Comparison of ENCODE assay signal across 8 cellular contexts in genomic region chr3:130480736-130481135, GRCh38. TPM values are rescaled to one million over a fixed set of nuclear protein-coding genes. Genes with fewer than 3 reads are reported as not detected.
DNase-seq lines count a peak whose midpoint lies in the region; ATAC-seq, FAIRE-seq and TF ChIP-seq lines count a peak whose summit lies in the region.

No MANE protein-coding gene starts in this region.

- no peak overlapping the region for H3K4me3 ChIP-seq in BJ (ENCODE audit: low read depth, low read length)
- no peak overlapping the region for H3K4me3 ChIP-seq in IMR-90 (ENCODE audit: insufficient read depth, low read depth, low read length)
- H3K4me3 ChIP-seq in brain microvascular endothelial cell (ENCODE audit: low read depth, low read length), result no peak overlapping the region
- H3K4me3 ChIP-seq in liver (ENCODE audit: low read depth in 1 of 3, low read length in 3 of 3), result no peak overlapping the region
- H3K4me3 ChIP-seq in Karpas-422 (ENCODE audit: low read length), result no peak overlapping the region

- H3K9me3 ChIP-seq in IMR-90 (ENCODE audit: control insufficient read depth, insufficient read depth, low read length) (no peaks in the 10 kb centered on the region), liver (ENCODE audit: control insufficient read depth in 4 of 4, low read length in 3 of 4) (no peaks in the 10 kb centered on the region), Karpas-422 (ENCODE audit: low read length) (no peaks in the 10 kb centered on the region)

- no peak overlapping the region for H2AK5ac ChIP-seq in IMR-90 (ENCODE audit: low read depth, low read length)

- H2BK15ac ChIP-seq in IMR-90 (ENCODE audit: low read depth, low read length), result no peak overlapping the region

- no peaks in the 10 kb centered on the region for H4K20me1 ChIP-seq in IMR-90 (ENCODE audit: insufficient read depth, low read length)
- H4K20me1 ChIP-seq in Karpas-422 (ENCODE audit: insufficient read depth, low read depth, low read length), result no peaks in the 10 kb centered on the region

- H3K79me1 ChIP-seq in IMR-90 (ENCODE audit: low read depth in 1 of 2, low read length in 2 of 2), result no peaks in the 10 kb centered on the region

- no peak overlapping the region for H3K4me2 ChIP-seq in IMR-90 (ENCODE audit: low read depth, low read length)
- H3K4me2 ChIP-seq in Karpas-422 (ENCODE audit: low read depth, low read length, poor library complexity, severe bottlenecking), result no peak overlapping the region

- no peak overlapping the region for H3K27ac ChIP-seq in IMR-90 (ENCODE audit: insufficient read depth, low read length)
- H3K27ac ChIP-seq in brain microvascular endothelial cell, result no peak overlapping the region
- no peak overlapping the region for H3K27ac ChIP-seq in liver (ENCODE audit: low read depth in 1 of 2, low read length in 2 of 2)
- no peak overlapping the region for H3K27ac ChIP-seq in Karpas-422 (ENCODE audit: low read length)

- H3K14ac ChIP-seq in IMR-90 (replicated peaks; ENCODE audit: low read depth, low read length), result no peak overlapping the region

- ATAC-seq in IMR-90 (ENCODE audit: low read depth) (peak; percentile 65), GM19455 (IDR thresholded peaks at IDR 0.05; ENCODE audit: unreplicated experiment) (no peak)

- H2BK20ac ChIP-seq in IMR-90 (ENCODE audit: low read depth, low read length), result no peak overlapping the region

- H3K23ac ChIP-seq in IMR-90 (ENCODE audit: low read depth, low read length), result no peak overlapping the region

- DNase-seq in BJ (ENCODE audit: low read depth) (no peak), IMR-90 (peak; percentile 28), brain microvascular endothelial cell (peak; percentile 28), Karpas-422 (no peak), frontal cortex (ENCODE audit: low spot score in 2 of 2) (no peak)
- no peak for DNase-seq in stimulated activated naive CD4-positive, alpha-beta T cell (lab: John Stamatoyannopoulos, UW)

- no peak overlapping the region for H3K56ac ChIP-seq in IMR-90 (ENCODE audit: extremely low read depth, insufficient read depth, low read length)

- H3K27me3 ChIP-seq in BJ (ENCODE audit: control insufficient read depth, insufficient read depth, low read length), result no peaks in the 10 kb centered on the region
- H3K27me3 ChIP-seq in IMR-90 (ENCODE audit: control insufficient read depth, insufficient read depth, low read length), result no peaks in the 10 kb centered on the region
- H3K27me3 ChIP-seq in brain microvascular endothelial cell (replicated peaks), result no peaks in the 10 kb centered on the region
- peaks cover 0 to 2% (median 0%) of the 10 kb centered on the region in 4 donors for H3K27me3 ChIP-seq in liver (ENCODE audit: control insufficient read depth in 4 of 4, insufficient read depth in 4 of 4, low read length in 3 of 4)
- no peaks in the 10 kb centered on the region for H3K27me3 ChIP-seq in Karpas-422 (ENCODE audit: low read length)

- H3K9me1 ChIP-seq in IMR-90 (ENCODE audit: insufficient read depth, low read length), result no peaks in the 10 kb centered on the region

- TF ChIP-seq POLR2A in IMR-90 (IDR thresholded peaks at IDR 0.05; ENCODE audit: low read depth, low read length), result no peak

- BruUV-seq in IMR-90 (replicated peaks; lab: Mats Ljungman, UMichigan), result no TSS peak

- H4K91ac ChIP-seq in IMR-90 (ENCODE audit: insufficient read depth, low read depth, low read length), result no peak overlapping the region

- 0 out of 2 replicates have a peak, but pooled peaks have one; percentile 38 for TF ChIP-seq RAD21 in IMR-90 (IDR thresholded peaks at IDR 0.05; ENCODE audit: low read length)
- peak; percentile 60 to 71 for TF ChIP-seq RAD21 in liver (IDR thresholded peaks at IDR 0.05)

- no peak overlapping the region for H3K4ac ChIP-seq in IMR-90 (ENCODE audit: low read depth, low read length)

- no peak overlapping the region for H3K18ac ChIP-seq in IMR-90 (ENCODE audit: low read depth, low read length)

- H2AFZ ChIP-seq in IMR-90 (replicated peaks; ENCODE audit: low read length, poor library complexity), result no peak overlapping the region
- no peak overlapping the region for H2AFZ ChIP-seq in Karpas-422 (ENCODE audit: low read length)

- no peaks in the 10 kb centered on the region for H3K9me2 ChIP-seq in Karpas-422 (replicated peaks; ENCODE audit: insufficient read depth, low read length)

- H3K4me1 ChIP-seq in IMR-90 (ENCODE audit: control insufficient read depth, insufficient read depth, low read length) (no peaks in the 10 kb centered on the region), liver (ENCODE audit: control insufficient read depth in 4 of 4, insufficient read depth in 4 of 4, low read length in 3 of 4) (no peaks in the 10 kb centered on the region), Karpas-422 (ENCODE audit: low read length) (no peaks in the 10 kb centered on the region)

- H3K79me2 ChIP-seq in Karpas-422 (ENCODE audit: low read length), result no peaks in the 10 kb centered on the region

- FAIRE-seq in frontal cortex (lab: Jason Lieb, UNC), result no peak

- in situ Hi-C loops in IMR-90 (cut with MboI; ENCODE audit: low sequenced_read_pairs), result no loop called here
- in situ Hi-C loops in brain microvascular endothelial cell (cut with HindIII; ENCODE audit: low pct_ligation_motif_present, low sequenced_read_pairs), result no loop called here

- no peak overlapping the region for H4K5ac ChIP-seq in IMR-90 (ENCODE audit: low read depth, low read length)

- no peaks in the 10 kb centered on the region for H3K36me3 ChIP-seq in BJ (ENCODE audit: control insufficient read depth, insufficient read depth, low read length)
- no peaks in the 10 kb centered on the region for H3K36me3 ChIP-seq in IMR-90 (ENCODE audit: control insufficient read depth, insufficient read depth, low read length)
- H3K36me3 ChIP-seq in brain microvascular endothelial cell (replicated peaks), result no peaks in the 10 kb centered on the region
- no peaks in the 10 kb centered on the region for H3K36me3 ChIP-seq in liver (ENCODE audit: control insufficient read depth in 4 of 4, insufficient read depth in 3 of 4, low read depth in 1 of 4, low read length in 3 of 4)
- no peaks in the 10 kb centered on the region for H3K36me3 ChIP-seq in Karpas-422 (ENCODE audit: insufficient read depth, low read length)

- H3K9ac ChIP-seq in IMR-90 (ENCODE audit: low read depth, low read length) (no peak overlapping the region), liver (ENCODE audit: low read depth in 1 of 2, low read length in 2 of 2) (no peak overlapping the region), Karpas-422 (ENCODE audit: low read length) (no peak overlapping the region)

- TF ChIP-seq CTCF in BJ (IDR thresholded peaks at IDR 0.05; ENCODE audit: insufficient read depth, low read depth, low read length) (peak; percentile 50), IMR-90 (conservative IDR thresholded peaks at IDR 0.05; ENCODE audit: low read depth, low read length) (peak; percentile 36), brain microvascular endothelial cell (IDR thresholded peaks at IDR 0.05; ENCODE audit: low read depth, low read length, missing control alignments) (peak; percentile 14), liver (IDR thresholded peaks at IDR 0.05; ENCODE audit: low read depth, low read length, missing input control) (peak; percentile 18)

- POLR2A ChIA-PET in BJ (lab: Charles Lee) (no interaction called here), IMR-90 (lab: Charles Lee; ENCODE audit: unreplicated experiment) (interaction anchor here (0.6 kb wide), 1 partner anchor 304 kb away, joined by 7 read pairs; no protein-coding TSS in a partner anchor)

- no peak overlapping the region for H4K8ac ChIP-seq in IMR-90 (ENCODE audit: low read depth in 2 of 2, low read length in 2 of 2)

- CTCF ChIA-PET in BJ (lab: Yijun Ruan, JAX), result interaction anchor here (0.6 to 1.5 kb wide), 3 partner anchors 10 to 413 kb away, joined by 3 to 5 read pairs (median 3); partner anchors contain the start of gene ATP2C1
- CTCF ChIA-PET in IMR-90 (lab: Yijun Ruan, JAX), result interaction anchor here (0.9 to 1.2 kb wide), 2 partner anchors 23 to 96 kb away, joined by 3 to 4 read pairs; no protein-coding TSS in a partner anchor

- WGBS in IMR-90 (ENCODE audit: extremely low coverage in 2 of 2, insufficient read length in 1 of 2), 2 experiments, result no CpG with 5 or more reads among the region's 4 CpGs
- 20% methylated on average over 4 of the region's 4 CpGs for WGBS in liver

- dilution Hi-C loops in IMR-90 (cut with HindIII; ENCODE audit: low sequenced_read_pairs, unreplicated experiment), result no loop called here

- H2AK9ac ChIP-seq in IMR-90 (replicated peaks; ENCODE audit: low read depth, low read length, poor library complexity), result no peak overlapping the region

- no peak overlapping the region for H2BK5ac ChIP-seq in IMR-90 (ENCODE audit: low read depth, low read length, poor library complexity, severe bottlenecking)

- H2BK120ac ChIP-seq in IMR-90 (ENCODE audit: low read depth, low read length), result no peak overlapping the region

- intact Hi-C loops in IMR-90 (cut with micrococcal nuclease), result loop anchor here (1.0 to 10.0 kb wide), 2 partner anchors 264 to 413 kb away; partner anchors contain the start of gene PIK3R4

TF ChIP-seq in IMR-90, 13 proteins besides CTCF, POLR2A, EP300 and RAD21 (continues in another document):
- TF ChIP-seq BHLHE40 (IDR thresholded peaks at IDR 0.05; ENCODE audit: low read depth, low read length) (no peak), MAZ (IDR thresholded peaks at IDR 0.05; ENCODE audit: borderline replicate concordance, low read depth, low read length) (no peak), SMC3 (IDR thresholded peaks at IDR 0.05; ENCODE audit: low read depth, low read length) (no peak), MXI1 (IDR thresholded peaks at IDR 0.05; ENCODE audit: borderline replicate concordance, low read depth, low read length) (no peak), CEBPB (IDR thresholded peaks at IDR 0.05; ENCODE audit: low read depth, low read length) (no peak), RFX5 (IDR thresholded peaks at IDR 0.05; ENCODE audit: low read depth, low read length) (no peak)

TF ChIP-seq in liver, 16 proteins besides CTCF, POLR2A, EP300 and RAD21 (continues in another document):
- no peak for TF ChIP-seq FOXA2 (IDR thresholded peaks at IDR 0.05)
- TF ChIP-seq TAF1 (conservative IDR thresholded peaks at IDR 0.05), result no peak
- TF ChIP-seq NR2F2 (IDR thresholded peaks at IDR 0.05), result no peak
- TF ChIP-seq EGR1 (IDR thresholded peaks at IDR 0.05; ENCODE audit: low read depth in 2 of 2), result no peak

RNA-seq across cellular contexts. Expression of gene COL6A6, which starts 36.2 kb away (rescaled TPM):
- polyA plus RNA-seq in BJ (2011; rRNA removed) (not detected in 2 replicates), IMR-90 (2012; rRNA removed) (not detected in 2 replicates), liver (under 1 TPM; 0.26 to 0.39 TPM)
- polyA minus RNA-seq in BJ (2011; rRNA and poly(A)+ RNA removed), result not detected in 2 replicates
- total RNA-seq in IMR-90 (2012; rRNA removed) (not detected in 2 replicates), liver (under 1 TPM; 0.47 to 0.92 TPM), frontal cortex (0.41 TPM)
- not detected in 2 replicates for polyA plus RNA-seq in IMR-90 (2012; cell fraction: cytosol; rRNA removed)
- polyA plus RNA-seq in IMR-90 (2012; cell fraction: nucleus; rRNA removed; ENCODE audit: low replicate concordance), result not detected in 2 replicates
- not detected in 2 replicates for total RNA-seq in Karpas-422 (2014; rRNA removed; shearing (Covaris generic); ENCODE audit: low replicate concordance)

Comparison
In these comparisons a context has a peak if more than half of its experiments do, and no peak if none do; other contexts are left out.
1. DNase-seq: peak in IMR-90 (single experiment) and brain microvascular endothelial cell (single experiment); none in BJ (single experiment), Karpas-422 (single experiment), frontal cortex (0 of 2) and stimulated activated naive CD4-positive, alpha-beta T cell (0 of 6).
2. Peak in every context shown above with its lines, with median percentiles within 50 percentile points of each other: CTCF ChIP-seq.